Comparison of ENCODE assay signal across 9 cellular contexts in the genomic region with DNA sequence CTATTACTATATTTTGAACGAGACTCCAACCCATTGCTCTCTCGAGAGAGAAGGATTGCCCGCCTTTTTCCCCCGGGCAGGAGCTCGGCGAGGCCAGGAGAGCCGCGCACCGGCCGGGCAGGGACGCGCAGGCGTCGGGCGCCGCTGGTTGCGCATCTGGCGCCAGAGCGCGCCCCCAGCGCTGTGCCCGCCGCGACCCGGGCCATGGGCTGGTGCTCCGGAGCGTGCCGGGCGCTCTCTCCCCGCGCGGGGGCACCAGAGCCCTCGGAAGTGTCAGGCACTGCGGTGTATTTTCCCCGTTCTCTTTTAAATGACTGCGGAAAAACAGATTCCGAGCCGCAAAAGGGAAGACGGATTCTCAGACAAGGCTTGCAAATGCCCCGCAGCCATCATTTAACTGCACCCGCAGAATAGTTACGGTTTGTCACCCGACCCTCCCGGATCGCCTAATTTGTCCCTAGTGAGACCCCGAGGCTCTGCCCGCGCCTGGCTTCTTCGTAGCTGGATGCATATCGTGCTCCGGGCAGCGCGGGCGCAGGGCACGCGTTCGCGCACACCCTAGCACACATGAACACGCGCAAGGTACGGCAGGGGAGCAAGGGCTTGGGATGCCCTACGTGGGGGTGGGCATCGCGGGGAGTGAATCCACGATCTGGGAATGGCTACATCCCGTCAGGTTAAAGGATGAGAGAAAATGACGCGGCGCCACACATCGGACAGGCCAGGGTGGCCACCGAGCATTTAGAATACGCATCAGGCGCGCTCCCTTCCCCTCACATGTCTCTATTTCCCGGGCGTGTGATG. TPM values are rescaled to one million over a fixed set of nuclear protein-coding genes. Genes with fewer than 3 reads are reported as not detected.
A peak's percentile ranks its signal among the peaks of the same experiment; 100 is the strongest.
DNase-seq lines count a peak whose midpoint lies in the region; ATAC-seq lines count a peak whose summit lies in the region.
"Had no signal": no experiment of that assay in that cellular context is flagged by ENCODE, and none has a peak within 500 bp of the region (broad histone marks: within the 10 kb centered on the region; RNA-seq: fewer than 3 reads in every experiment).

No MANE protein-coding gene starts in this region.

- POLR2A ChIA-PET in activated CD8-positive, alpha-beta T cell treated with anti-CD3 and anti-CD28 coated beads, Interleukin-2, amount 10 ng/mL, durations not matched to agents 7 days and 5 days (lab: Charles Lee): no interaction called here
- POLR2A ChIA-PET in naive thymus-derived CD4-positive, alpha-beta T cell (lab: Charles Lee): no interaction called here

- WGBS in thymus: 2% methylated on average over 76 of the region's 76 CpGs

- H3K27me3 ChIP-seq in naive thymus-derived CD4-positive, alpha-beta T cell (ENCODE audit: control insufficient read depth in 2 of 2, insufficient read depth in 2 of 2, low read length in 2 of 2): peaks cover 0 to 12% of the 10 kb centered on the region in 2 donors
- H3K27me3 ChIP-seq in thymus (ENCODE audit: control insufficient read depth, insufficient read depth): peaks cover 34% of the 10 kb centered on the region

- no peak overlapping the region for H3K27ac ChIP-seq in naive thymus-derived CD4-positive, alpha-beta T cell (ENCODE audit: low read depth, low read length)
- no peak overlapping the region for H3K27ac ChIP-seq in thymus (ENCODE audit: low read depth)

- no peaks in the 10 kb centered on the region for H3K36me3 ChIP-seq in naive thymus-derived CD4-positive, alpha-beta T cell (ENCODE audit: control insufficient read depth in 2 of 3, insufficient read depth in 3 of 3, low read length in 3 of 3)
- no peaks in the 10 kb centered on the region for H3K36me3 ChIP-seq in thymus (ENCODE audit: control insufficient read depth, insufficient read depth)

- no peaks in the 10 kb centered on the region for H3K9me3 ChIP-seq in naive thymus-derived CD4-positive, alpha-beta T cell (ENCODE audit: control insufficient read depth in 2 of 3, low read length in 3 of 3)
- H3K9me3 ChIP-seq in thymus (ENCODE audit: control insufficient read depth): no peaks in the 10 kb centered on the region

- no peaks in the 10 kb centered on the region for H3K9me3 Mint-ChIP-seq in activated CD8-positive, alpha-beta T cell treated with anti-CD3 and anti-CD28 coated beads, Interleukin-2, amount 10 ng/mL, durations not matched to agents 7 days and 5 days (ENCODE audit: insufficient read depth)
- peaks cover 0 to 9% (median 1%) of the 10 kb centered on the region in 11 donors for H3K9me3 Mint-ChIP-seq in naive thymus-derived CD4-positive, alpha-beta T cell

- no peaks in the 10 kb centered on the region for H3K4me1 ChIP-seq in naive thymus-derived CD4-positive, alpha-beta T cell (ENCODE audit: control insufficient read depth in 2 of 2, insufficient read depth in 2 of 2, low read length in 2 of 2)
- no peaks in the 10 kb centered on the region for H3K4me1 ChIP-seq in thymus (ENCODE audit: control insufficient read depth, insufficient read depth, low read length)

- ATAC-seq in activated CD4-positive, CD25-positive, alpha-beta regulatory T cell treated with anti-CD3 and anti-CD28 coated beads, Interleukin-2, amount 50 U/mL, for 24 hours: peak; percentile 48 to 62
- peak; percentile 72 for ATAC-seq in HG02610 (IDR thresholded peaks at IDR 0.05; ENCODE audit: unreplicated experiment)
- ATAC-seq in activated CD8-positive, alpha-beta T cell treated with anti-CD3 and anti-CD28 coated beads, Interleukin-2, amount 10 ng/mL, durations not matched to agents 7 days and 5 days: peak; percentile 61
- ATAC-seq in naive thymus-derived CD4-positive, alpha-beta T cell: peak; percentile 54

- CTCF ChIA-PET in activated CD8-positive, alpha-beta T cell treated with anti-CD3 and anti-CD28 coated beads, Interleukin-2, amount 10 ng/mL, durations not matched to agents 7 days and 5 days (lab: Charles Lee): no interaction called here
- CTCF ChIA-PET in naive thymus-derived CD4-positive, alpha-beta T cell (lab: Charles Lee): no interaction called here

- H3K27ac Mint-ChIP-seq in activated CD8-positive, alpha-beta T cell treated with anti-CD3 and anti-CD28 coated beads, Interleukin-2, amount 10 ng/mL, durations not matched to agents 7 days and 5 days: no peak overlapping the region
- no peak overlapping the region for H3K27ac Mint-ChIP-seq in naive thymus-derived CD4-positive, alpha-beta T cell

- H3K27me3 Mint-ChIP-seq in activated CD8-positive, alpha-beta T cell treated with anti-CD3 and anti-CD28 coated beads, Interleukin-2, amount 10 ng/mL, durations not matched to agents 7 days and 5 days (ENCODE audit: low read depth): peaks cover 54% of the 10 kb centered on the region
- H3K27me3 Mint-ChIP-seq in naive thymus-derived CD4-positive, alpha-beta T cell: peaks cover 55 to 69% (median 63%) of the 10 kb centered on the region in 5 donors

- no peak overlapping the region for H3K4me3 ChIP-seq in naive thymus-derived CD4-positive, alpha-beta T cell (ENCODE audit: low read length)
- H3K4me3 ChIP-seq in thymus (ENCODE audit: low read length): peak overlapping the region; percentile 16

- no peaks in the 10 kb centered on the region for H3K36me3 Mint-ChIP-seq in activated CD8-positive, alpha-beta T cell treated with anti-CD3 and anti-CD28 coated beads, Interleukin-2, amount 10 ng/mL, durations not matched to agents 7 days and 5 days (ENCODE audit: low read depth)
- H3K36me3 Mint-ChIP-seq in naive thymus-derived CD4-positive, alpha-beta T cell: no peaks in the 10 kb centered on the region

- intact Hi-C loops in naive thymus-derived CD4-positive, alpha-beta T cell (cut with micrococcal nuclease): loop anchor here in 1 of 2 donors (1.0 kb wide), 2 partner anchors 113 to 286 kb away; no protein-coding TSS in a partner anchor

- no peak for DNase-seq in activated CD4-positive, CD25-positive, alpha-beta regulatory T cell (lab: John Stamatoyannopoulos, UW)
- DNase-seq in NCI-H146 treated with DMSO at 0.1 percent for 48 hours (lab: John Stamatoyannopoulos, UW; ENCODE audit: unreplicated experiment) (peak; percentile 25), fibroblast of peridontal ligament (ENCODE audit: extremely low read depth) (peak; percentile 44)
- DNase-seq in activated CD8-positive, alpha-beta T cell treated with anti-CD3 and anti-CD28 coated beads, Interleukin-2, amount 10 ng/mL, durations not matched to agents 7 days and 5 days: peak; percentile 36
- DNase-seq in naive thymus-derived CD4-positive, alpha-beta T cell: peak in 1 of 9 donors; percentile 54

- H3K4me3 Mint-ChIP-seq in activated CD8-positive, alpha-beta T cell treated with anti-CD3 and anti-CD28 coated beads, Interleukin-2, amount 10 ng/mL, durations not matched to agents 7 days and 5 days: peak overlapping the region; percentile 22
- peak overlapping the region; percentile 6 to 78 (median 54) for H3K4me3 Mint-ChIP-seq in naive thymus-derived CD4-positive, alpha-beta T cell

- H3K4me1 Mint-ChIP-seq in activated CD8-positive, alpha-beta T cell treated with anti-CD3 and anti-CD28 coated beads, Interleukin-2, amount 10 ng/mL, durations not matched to agents 7 days and 5 days (ENCODE audit: low read depth): peaks cover 10% of the 10 kb centered on the region
- H3K4me1 Mint-ChIP-seq in naive thymus-derived CD4-positive, alpha-beta T cell: peaks cover 6 to 24% (median 12%) of the 10 kb centered on the region in 7 donors

RNA-seq across cellular contexts. Expression of a gene that starts 1.1 kb away (rescaled TPM):
- under 1 TPM; 0.05 TPM for total RNA-seq in activated CD8-positive, alpha-beta T cell treated with anti-CD3 and anti-CD28 coated beads, Interleukin-2, amount 10 ng/mL, durations not matched to agents 7 days and 5 days
- 1 to 10 TPM in 1 of 5 experiments, under 1 TPM in 1, not detected in 3; 0.07 to 1.2 TPM for total RNA-seq in naive thymus-derived CD4-positive, alpha-beta T cell
- not detected for polyA plus RNA-seq in naive thymus-derived CD4-positive, alpha-beta T cell
- 2.7 TPM for polyA plus RNA-seq in thymus
- total RNA-seq: myocyte had no signal

Comparison
In these comparisons a context has a peak if more than half of its experiments do, and no peak if none do; other contexts are left out.
1. DNase-seq: peak in NCI-H146 treated with DMSO at 0.1 percent for 48 hours (single experiment), activated CD8-positive, alpha-beta T cell treated with anti-CD3 and anti-CD28 coated beads, Interleukin-2, amount 10 ng/mL, durations not matched to agents 7 days and 5 days (single experiment) and fibroblast of peridontal ligament (single experiment); none in activated CD4-positive, CD25-positive, alpha-beta regulatory T cell (0 of 4).
2. Peak in every context shown above with its lines, with median percentiles within 50 percentile points of each other: ATAC-seq.